27 cellular contexts compared by ENCODE assay signal in genomic region chr4:108901271-108901670, GRCh38.
"Had no signal": no experiment of that assay in that cellular context is flagged by ENCODE, and none has a peak within 500 bp of the region (broad histone marks: within the 10 kb centered on the region; RNA-seq: fewer than 3 reads in every experiment).

No MANE protein-coding gene starts in this region.

- H3K4me3 Mint-ChIP-seq: activated CD8-positive, alpha-beta T cell treated with anti-CD3 and anti-CD28 coated beads for 36 hours; activated naive CD4-positive, alpha-beta T cell treated with anti-CD3 and anti-CD28 coated beads, Interleukin-2, amount 10 ng/mL, durations not matched to agents 7 days and 5 days; activated naive CD8-positive, alpha-beta T cell treated with anti-CD3 and anti-CD28 coated beads for 36 hours; activated T-cell treated with anti-CD3 and anti-CD28 coated beads, Interleukin-2, amount 50 U/mL, for 72 hours had no signal

- H3K4me1 ChIP-seq: body of pancreas, Peyer's patch had no signal

- H3K4me2 ChIP-seq: SK-N-SH had no signal

- ATAC-seq: activated CD8-positive, alpha-beta T cell treated with anti-CD3 and anti-CD28 coated beads for 36 hours; activated T-cell treated with anti-CD3 and anti-CD28 coated beads, Interleukin-2, amount 50 U/mL, for 72 hours; body of pancreas; K562 had no signal

- H3K4me1 Mint-ChIP-seq: activated naive CD8-positive, alpha-beta T cell treated with anti-CD3 and anti-CD28 coated beads for 36 hours had no signal

- H3K36me3 Mint-ChIP-seq: activated naive CD4-positive, alpha-beta T cell treated with anti-CD3 and anti-CD28 coated beads, Interleukin-2, amount 10 ng/mL, durations not matched to agents 7 days and 5 days; activated naive CD8-positive, alpha-beta T cell treated with anti-CD3 and anti-CD28 coated beads for 36 hours had no signal

- H3K27ac ChIP-seq: body of pancreas, Peyer's patch, RWPE1, SJCRH30, WERI-Rb-1 had no signal

- H3K9me2 ChIP-seq: SK-N-SH had no signal

- DNase-seq: activated CD4-positive, alpha-beta T cell treated with anti-CD3 and anti-CD28 coated beads for 4 hours; activated CD8-positive, alpha-beta memory T cell treated with anti-CD3 and anti-CD28 coated beads, Interleukin-2, amount 50 U/mL, for 4 hours; activated CD8-positive, alpha-beta T cell treated with anti-CD3 and anti-CD28 coated beads for 36 hours; activated gamma-delta T cell treated with Interleukin-2 at 50 U/mL for 16 hours; activated naive CD4-positive, alpha-beta T cell treated with anti-CD3 and anti-CD28 coated beads, Interleukin-2, amount 10 ng/mL, durations not matched to agents 7 days and 5 days; activated naive CD8-positive, alpha-beta T cell treated with anti-CD3 and anti-CD28 coated beads for 36 hours; activated T-cell treated with anti-CD3 and anti-CD28 coated beads, Interleukin-2, amount 50 U/mL, for 72 hours; anterior cingulate cortex; body of pancreas; cerebellar nuclear complex; Karpas-422; NCI-H1048; NCI-H146; NCI-H187 treated with DMSO at 0.1 percent for 48 hours; NCI-H2107; NCI-H2171 treated with DMSO at 0.1 percent for 48 hours; NCI-H345; NCI-H510A treated with DMSO at 0.1 percent for 48 hours; Peyer's patch; Right ventricle myocardium superior; SJCRH30; SK-N-SH; T-helper 1 cell; WERI-Rb-1 had no signal

- H3K27me3 Mint-ChIP-seq: activated CD8-positive, alpha-beta T cell treated with anti-CD3 and anti-CD28 coated beads for 36 hours; activated naive CD4-positive, alpha-beta T cell treated with anti-CD3 and anti-CD28 coated beads, Interleukin-2, amount 10 ng/mL, durations not matched to agents 7 days and 5 days; activated naive CD8-positive, alpha-beta T cell treated with anti-CD3 and anti-CD28 coated beads for 36 hours had no signal

- H3K27me3 ChIP-seq: body of pancreas, Peyer's patch, SJCRH30 had no signal

- H3K27ac Mint-ChIP-seq: activated CD8-positive, alpha-beta T cell treated with anti-CD3 and anti-CD28 coated beads for 36 hours; activated naive CD4-positive, alpha-beta T cell treated with anti-CD3 and anti-CD28 coated beads, Interleukin-2, amount 10 ng/mL, durations not matched to agents 7 days and 5 days; activated naive CD8-positive, alpha-beta T cell treated with anti-CD3 and anti-CD28 coated beads for 36 hours; activated T-cell treated with anti-CD3 and anti-CD28 coated beads, Interleukin-2, amount 50 U/mL, for 72 hours; activated T-helper 2 cell treated with anti-CD3 and anti-CD28 coated beads, Interferon-gamma antibody, Interleukin-2, Interleukin-4, amounts not matched to agents 10 μg/mL and 5 μg/mL and 100 μg/mL, durations not matched to agents 14 hours and 24 hours and 36 hours had no signal

- H3K9me3 Mint-ChIP-seq: activated CD8-positive, alpha-beta T cell treated with anti-CD3 and anti-CD28 coated beads for 36 hours; activated naive CD4-positive, alpha-beta T cell treated with anti-CD3 and anti-CD28 coated beads, Interleukin-2, amount 10 ng/mL, durations not matched to agents 7 days and 5 days; activated naive CD8-positive, alpha-beta T cell treated with anti-CD3 and anti-CD28 coated beads for 36 hours; activated T-cell treated with anti-CD3 and anti-CD28 coated beads, Interleukin-2, amount 50 U/mL, for 72 hours; activated T-helper 2 cell treated with anti-CD3 and anti-CD28 coated beads, Interferon-gamma antibody, Interleukin-2, Interleukin-4, amounts not matched to agents 10 μg/mL and 5 μg/mL and 100 μg/mL, durations not matched to agents 14 hours and 24 hours and 36 hours had no signal

- H3K9me3 ChIP-seq: body of pancreas, Peyer's patch, SJCRH30, SK-N-SH had no signal

- H3K36me3 ChIP-seq: Peyer's patch, SJCRH30, WERI-Rb-1 had no signal

- H3K9ac ChIP-seq: SK-N-SH had no signal

- H3K4me3 ChIP-seq: body of pancreas, K562, Peyer's patch, SJCRH30 had no signal
